ENCODE assay signal across 21 cellular contexts in genomic region chr18:49817947-49818346, GRCh38. TPM values are rescaled to one million over a fixed set of nuclear protein-coding genes. Genes with fewer than 3 reads are reported as not detected.
DNase-seq lines count a peak whose midpoint lies in the region; ATAC-seq, FAIRE-seq and TF ChIP-seq lines count a peak whose summit lies in the region.
"Had no signal": no experiment of that assay in that cellular context is flagged by ENCODE, and none has a peak within 500 bp of the region (broad histone marks: within the 10 kb centered on the region; RNA-seq: fewer than 3 reads in every experiment).

No MANE protein-coding gene starts in this region.

- no peak overlapping the region for H3K4me3 ChIP-seq in small intestine (ENCODE audit: low read depth in 1 of 2, low read length in 2 of 2)
- H3K4me3 ChIP-seq in thyroid gland (replicated peaks in 1 of 3), result no peak overlapping the region
- H3K4me3 ChIP-seq: BLaER1, SJCRH30, smooth muscle cell, suprapubic skin had no signal

- TF ChIP-seq CTCF in foreskin keratinocyte (conservative IDR thresholded peaks at IDR 0.05), result no peak
- TF ChIP-seq CTCF in thyroid gland (IDR thresholded peaks at IDR 0.05), result no peak

- no peak for ATAC-seq in foreskin keratinocyte
- no peak for ATAC-seq in GM19467 (IDR thresholded peaks at IDR 0.05; ENCODE audit: unreplicated experiment)
- ATAC-seq: left cardiac atrium had no signal

- no peak for DNase-seq in activated naive CD4-positive, alpha-beta T cell treated with anti-CD3 and anti-CD28 coated beads, Interleukin-2, amount 10 ng/mL, durations not matched to agents 7 days and 5 days
- DNase-seq in activated naive CD4-positive, alpha-beta T cell (lab: John Stamatoyannopoulos, UW), result no peak
- peak; percentile 79 for DNase-seq in LoVo (ENCODE audit: low spot score)
- DNase-seq in foreskin keratinocyte, result peak; percentile 32 to 58
- DNase-seq in small intestine, result peak; percentile 56
- no peak for DNase-seq in activated effector memory CD4-positive, alpha-beta T cell treated with anti-CD3 and anti-CD28 coated beads, Interleukin-2, amount 50 U/mL, for 16 hours
- no peak for DNase-seq in thyroid gland
- DNase-seq: ACHN, activated T-cell treated with anti-CD3 and anti-CD28 coated beads for 4 hours, cerebellar nuclear complex, HCEC 1CT, head of caudate nucleus, left cardiac atrium, NCI-H1048, NCI-H187, SJCRH30 had no signal

- H3K4me1 ChIP-seq in foreskin keratinocyte (peaks cover 3% of the 10 kb centered on the region), small intestine (ENCODE audit: control insufficient read depth in 2 of 2, insufficient read depth in 1 of 2, low read depth in 1 of 2, low read length in 1 of 2) (peaks cover 0 to 3% of the 10 kb centered on the region in 2 donors), thyroid gland (peaks cover 5 to 16% of the 10 kb centered on the region in 2 donors)
- H3K4me1 ChIP-seq: SJCRH30 had no signal

- peak overlapping the region; percentile 8 for H3K4me3 Mint-ChIP-seq in activated naive CD4-positive, alpha-beta T cell treated with anti-CD3 and anti-CD28 coated beads, Interleukin-2, amount 10 ng/mL, durations not matched to agents 7 days and 5 days

- H3K27ac ChIP-seq in foreskin keratinocyte (peak overlapping the region; percentile 7), small intestine (ENCODE audit: low read depth in 1 of 2, low read length in 1 of 2) (peak overlapping the region in 1 of 2 donors; percentile 8), thyroid gland (no peak overlapping the region)
- H3K27ac ChIP-seq: BLaER1, SJCRH30, suprapubic skin had no signal

- CTCF ChIA-PET in activated naive CD4-positive, alpha-beta T cell treated with anti-CD3 and anti-CD28 coated beads, Interleukin-2, amount 10 ng/mL, durations not matched to agents 7 days and 5 days (lab: Charles Lee), result no interaction called here

- no peaks in the 10 kb centered on the region for H3K9me3 ChIP-seq in small intestine (ENCODE audit: control insufficient read depth, low read depth)
- no peaks in the 10 kb centered on the region for H3K9me3 ChIP-seq in thyroid gland
- H3K9me3 ChIP-seq: BLaER1, SJCRH30, suprapubic skin had no signal

- no peaks in the 10 kb centered on the region for H3K9me3 Mint-ChIP-seq in activated naive CD4-positive, alpha-beta T cell treated with anti-CD3 and anti-CD28 coated beads, Interleukin-2, amount 10 ng/mL, durations not matched to agents 7 days and 5 days

- peaks cover 48% of the 10 kb centered on the region for H3K36me3 Mint-ChIP-seq in activated naive CD4-positive, alpha-beta T cell treated with anti-CD3 and anti-CD28 coated beads, Interleukin-2, amount 10 ng/mL, durations not matched to agents 7 days and 5 days

- TF ChIP-seq POLR2A in thyroid gland (IDR thresholded peaks at IDR 0.05), result no peak

- intact Hi-C loops in thyroid gland (cut with DNase I), result no loop called here

- H3K4me1 Mint-ChIP-seq in activated naive CD4-positive, alpha-beta T cell treated with anti-CD3 and anti-CD28 coated beads, Interleukin-2, amount 10 ng/mL, durations not matched to agents 7 days and 5 days, result peaks cover 76% of the 10 kb centered on the region

- H3K27me3 ChIP-seq in foreskin keratinocyte (no peaks in the 10 kb centered on the region), small intestine (ENCODE audit: control insufficient read depth in 2 of 2, insufficient read depth in 2 of 2, low read length in 2 of 2) (no peaks in the 10 kb centered on the region), thyroid gland (no peaks in the 10 kb centered on the region)
- H3K27me3 ChIP-seq: BLaER1, SJCRH30, suprapubic skin had no signal

- H3K27me3 Mint-ChIP-seq in activated naive CD4-positive, alpha-beta T cell treated with anti-CD3 and anti-CD28 coated beads, Interleukin-2, amount 10 ng/mL, durations not matched to agents 7 days and 5 days, result no peaks in the 10 kb centered on the region

- 82 to 85% (median 85%) methylated on average over 5 of the region's 5 CpGs for WGBS in small intestine, 3 donors
- 95 to 99% methylated on average over 5 of the region's 5 CpGs for WGBS in thyroid gland, 2 donors

- H3K36me3 ChIP-seq in small intestine (ENCODE audit: control insufficient read depth in 2 of 2, insufficient read depth in 2 of 2, low read length in 2 of 2) (no peaks in the 10 kb centered on the region), thyroid gland (no peaks in the 10 kb centered on the region)
- H3K36me3 ChIP-seq: BLaER1, suprapubic skin had no signal

- no peak for FAIRE-seq in small intestine (lab: Jason Lieb, UNC)
- FAIRE-seq: RCC 7860 had no signal

- peak overlapping the region; percentile 97 for H3K27ac Mint-ChIP-seq in activated naive CD4-positive, alpha-beta T cell treated with anti-CD3 and anti-CD28 coated beads, Interleukin-2, amount 10 ng/mL, durations not matched to agents 7 days and 5 days

RNA-seq across cellular contexts. Expression of gene ACAA2, which starts 4.6 kb away (rescaled TPM):
- 12.0 and 15.4 TPM in 2 replicates for total RNA-seq in foreskin keratinocyte
- 9.5 and 15.3 TPM in 2 replicates for polyA plus RNA-seq in foreskin keratinocyte
- polyA plus RNA-seq in small intestine, result 100 to 1,000 TPM; 117 to 397 (median 298) TPM
- 100 to 1,000 TPM in 2 of 4 donors, 10 to 100 TPM in 2; 50.8 to 157 (median 108) TPM for total RNA-seq in thyroid gland

Comparison
In these comparisons a context has a peak if more than half of its experiments do, and no peak if none do; other contexts are left out.
1. DNase-seq: peak in LoVo (single experiment), foreskin keratinocyte (2 of 2) and small intestine (single experiment); none in activated naive CD4-positive, alpha-beta T cell treated with anti-CD3 and anti-CD28 coated beads, Interleukin-2, amount 10 ng/mL, durations not matched to agents 7 days and 5 days (single experiment), activated naive CD4-positive, alpha-beta T cell (0 of 4), activated effector memory CD4-positive, alpha-beta T cell treated with anti-CD3 and anti-CD28 coated beads, Interleukin-2, amount 50 U/mL, for 16 hours (single experiment) and thyroid gland (0 of 2).